22 cellular contexts compared by ENCODE assay signal in genomic region chr6:40582892-40583291, GRCh38. TPM values are rescaled to one million over a fixed set of nuclear protein-coding genes. Genes with fewer than 3 reads are reported as not detected.
DNase-seq lines count a peak whose midpoint lies in the region; ATAC-seq and TF ChIP-seq lines count a peak whose summit lies in the region.
"Had no signal": no experiment of that assay in that cellular context is flagged by ENCODE, and none has a peak within 500 bp of the region (broad histone marks: within the 10 kb centered on the region; RNA-seq: fewer than 3 reads in every experiment).

No MANE protein-coding gene starts in this region.

- H4K20me1 ChIP-seq in DND-41 (ENCODE audit: insufficient read depth, low read length) = no peaks in the 10 kb centered on the region

- no peak for ATAC-seq in DND-41 (ENCODE audit: insufficient read depth, low read depth)

- no peak overlapping the region for H3K9ac ChIP-seq in DND-41 (ENCODE audit: low read depth, low read length)

- intact Hi-C loops in breast epithelium (cut with DNase I; ENCODE audit: low total_unique reads) = no loop called here

- peak; percentile 51 for TF ChIP-seq CTCF in DND-41 (IDR thresholded peaks at IDR 0.05; ENCODE audit: borderline replicate concordance, extremely low read depth, low read length, poor library complexity, severe bottlenecking)
- TF ChIP-seq CTCF in fibroblast of mammary gland (conservative IDR thresholded peaks at IDR 0.05; ENCODE audit: control insufficient read depth, insufficient read depth, low read depth, low read length) = peak; percentile 10
- TF ChIP-seq CTCF in breast epithelium (IDR thresholded peaks at IDR 0.05) = no peak

- TF ChIP-seq POLR2A in breast epithelium (IDR thresholded peaks at IDR 0.05) = no peak

- no peaks in the 10 kb centered on the region for H3K79me2 ChIP-seq in DND-41 (ENCODE audit: insufficient read depth, low read length)
- H3K79me2 ChIP-seq: hepatocyte had no signal

- H3K4me1 ChIP-seq in DND-41 (ENCODE audit: insufficient read depth, low read length) (peaks cover 49% of the 10 kb centered on the region), breast epithelium (peaks cover 0 to 4% of the 10 kb centered on the region in 2 donors)

- no peak overlapping the region for H3K4me2 ChIP-seq in DND-41 (ENCODE audit: insufficient read depth, low read length)
- H3K4me2 ChIP-seq: hepatocyte had no signal

- peak; percentile 6 for DNase-seq in NCI-H1694 (lab: John Stamatoyannopoulos, UW)
- DNase-seq in NCI-H1694 treated with DMSO at 0.1 percent for 48 hours (lab: John Stamatoyannopoulos, UW) = no peak
- DNase-seq in DND-41 = peak; percentile 40
- peak; percentile 4 for DNase-seq in OCI-M1 (lab: John Stamatoyannopoulos, UW)
- DNase-seq in fibroblast of mammary gland (ENCODE audit: low read depth) = no peak
- no peak for DNase-seq in breast epithelium (ENCODE audit: low spot score in 2 of 2)
- no peak for DNase-seq in GM19238 (ENCODE audit: insufficient read length, low spot score)
- no peak for DNase-seq in COR-L47 (lab: John Stamatoyannopoulos, UW)
- DNase-seq: caudate nucleus; effector CD4-positive, alpha-beta T cell; kidney glomerular epithelial cell; NCI-H187 treated with DMSO at 0.1 percent for 48 hours; NCI-H446 treated with DMSO at 0.1 percent for 48 hours; retina; stimulated activated naive CD4-positive, alpha-beta T cell treated with Interleukin-2 at 50 U/mL for 16 hours; T-helper 9 cell; transverse colon had no signal

- no peaks in the 10 kb centered on the region for H3K36me3 ChIP-seq in DND-41 (ENCODE audit: insufficient read depth, low read length)
- no peaks in the 10 kb centered on the region for H3K36me3 ChIP-seq in breast epithelium
- H3K36me3 ChIP-seq: transverse colon had no signal

- H3K27ac ChIP-seq in DND-41 (ENCODE audit: low read length) (no peak overlapping the region), breast epithelium (no peak overlapping the region)
- H3K27ac ChIP-seq: hepatocyte had no signal

- no peak overlapping the region for H2AFZ ChIP-seq in DND-41 (ENCODE audit: low read depth, low read length)
- H2AFZ ChIP-seq: hepatocyte had no signal

- H3K27me3 ChIP-seq in DND-41 (ENCODE audit: insufficient read depth, low read length, poor library complexity) = peaks cover 13% of the 10 kb centered on the region
- H3K27me3 ChIP-seq in breast epithelium = peaks cover 3 to 20% of the 10 kb centered on the region in 2 donors

- H3K9me3 ChIP-seq in DND-41 (ENCODE audit: insufficient read depth, low read length, severe bottlenecking) = no peaks in the 10 kb centered on the region
- no peaks in the 10 kb centered on the region for H3K9me3 ChIP-seq in breast epithelium
- H3K9me3 ChIP-seq: transverse colon had no signal

- H3K4me3 ChIP-seq in DND-41 (ENCODE audit: low read depth in 1 of 2, low read length in 2 of 2) = no peak overlapping the region
- no peak overlapping the region for H3K4me3 ChIP-seq in fibroblast of mammary gland (ENCODE audit: control insufficient read depth, low read depth, low read length)
- H3K4me3 ChIP-seq in breast epithelium = no peak overlapping the region
- H3K4me3 ChIP-seq: hepatocyte, transverse colon had no signal

RNA-seq across cellular contexts. Expression of gene LRFN2, which starts 4.3 kb away (rescaled TPM):
- total RNA-seq in breast epithelium = not detected
- total RNA-seq: A172, fibroblast of lung, MCF 10A, SK-MEL-5 had no signal

Comparison
In these comparisons a context has a peak if more than half of its experiments do, and no peak if none do; other contexts are left out.
1. DNase-seq: peak in NCI-H1694 (single experiment), DND-41 (single experiment) and OCI-M1 (single experiment); none in NCI-H1694 treated with DMSO at 0.1 percent for 48 hours (single experiment), fibroblast of mammary gland (single experiment), breast epithelium (0 of 2), GM19238 (single experiment) and COR-L47 (single experiment).
2. CTCF ChIP-seq: peak in DND-41 (single experiment) and fibroblast of mammary gland (single experiment); none in breast epithelium (0 of 3).